Comparison of ENCODE assay signal across 22 cellular contexts in the genomic region with DNA sequence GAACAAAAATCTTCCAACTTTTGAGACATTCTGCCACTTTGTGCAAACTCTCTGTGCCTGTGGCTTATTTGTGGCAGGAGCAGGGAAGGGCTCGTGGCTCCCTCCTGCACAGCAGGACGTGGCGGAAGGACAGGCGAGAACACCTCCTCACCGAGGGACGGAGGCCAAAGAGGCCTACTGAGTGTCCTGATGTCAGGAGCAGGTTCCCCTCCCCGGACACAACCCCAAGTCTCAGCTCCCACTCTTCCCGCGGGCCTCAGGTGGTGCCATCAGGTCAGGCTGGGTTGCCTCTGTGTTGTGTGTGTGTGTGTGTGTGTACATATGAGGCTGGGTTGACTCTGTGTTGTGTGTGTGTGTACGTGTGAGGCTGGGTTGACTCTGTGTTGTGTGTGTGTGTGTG.
"Had no signal": no experiment of that assay in that cellular context is flagged by ENCODE, and none has a peak within 500 bp of the region (broad histone marks: within the 10 kb centered on the region; RNA-seq: fewer than 3 reads in every experiment).

No MANE protein-coding gene starts in this region.

- ATAC-seq: activated CD4-positive, alpha-beta T cell treated with anti-CD3 and anti-CD28 coated beads for 36 hours; activated CD8-positive, alpha-beta memory T cell treated with anti-CD3 and anti-CD28 coated beads, Interleukin-2, amount 10 ng/mL, durations not matched to agents 7 days and 5 days; activated T-helper 17 cell treated with anti-CD3 and anti-CD28 coated beads, Interleukin-2, amount 50 U/mL, for 72 hours; gastrocnemius medialis; heart left ventricle; natural killer cell treated with Interleukin-12 subunit alpha and Interleukin-12 subunit beta and Interleukin-15 and Interleukin-18, amount 100 ng/mL, for 72 hours; stimulated activated naive CD8-positive, alpha-beta T cell treated with anti-CD3 and anti-CD28 coated beads, Interleukin-15, Interleukin-2, amounts not matched to agents 100 U/mL and 50 U/mL, for 24 hours; T-cell; WTC11 had no signal

- H3K9me3 ChIP-seq: adrenal gland, breast epithelium, gastrocnemius medialis, heart left ventricle, tibial artery, uterus had no signal

- H3K36me3 ChIP-seq: adrenal gland, breast epithelium, gastrocnemius medialis, heart left ventricle, tibial artery, uterus had no signal

- H3K4me1 Mint-ChIP-seq: activated CD4-positive, alpha-beta memory T cell treated with anti-CD3 and anti-CD28 coated beads, Interleukin-2, amount 10 ng/mL, durations not matched to agents 7 days and 5 days; activated CD4-positive, alpha-beta T cell treated with anti-CD3 and anti-CD28 coated beads for 36 hours; activated CD8-positive, alpha-beta memory T cell treated with anti-CD3 and anti-CD28 coated beads, Interleukin-2, amount 10 ng/mL, durations not matched to agents 7 days and 5 days; mesothelial cell of epicardium had no signal

- H3K4me1 ChIP-seq: adrenal gland, breast epithelium, gastrocnemius medialis, heart left ventricle, tibial artery, uterus had no signal

- DNase-seq: activated CD4-positive, alpha-beta memory T cell treated with anti-CD3 and anti-CD28 coated beads, Interleukin-2, amount 10 ng/mL, durations not matched to agents 7 days and 5 days; activated CD4-positive, alpha-beta T cell treated with anti-CD3 and anti-CD28 coated beads for 36 hours; gastrocnemius medialis; heart left ventricle; nucleus accumbens; stimulated activated CD4-positive, alpha-beta T cell treated with anti-CD3 and anti-CD28 coated beads, Interleukin-12 subunit alpha, Interleukin-12 subunit beta, amount 100 ng/mL, for 4 hours; stimulated activated CD4-positive, alpha-beta T cell treated with anti-CD3 and anti-CD28 coated beads, Interleukin-1b, Interleukin-23, amount 100 ng/mL, for 48 hours; stimulated activated CD8-positive, alpha-beta memory T cell treated with anti-CD3 and anti-CD28 coated beads, Interleukin-4, amount 100 ng/mL, for 48 hours; stimulated activated naive CD8-positive, alpha-beta T cell treated with anti-CD3 and anti-CD28 coated beads, Interleukin-15, Interleukin-2, amounts not matched to agents 100 U/mL and 50 U/mL, for 24 hours; substantia nigra; tibial artery; uterus had no signal

- H3K36me3 Mint-ChIP-seq: activated CD8-positive, alpha-beta memory T cell treated with anti-CD3 and anti-CD28 coated beads, Interleukin-2, amount 10 ng/mL, durations not matched to agents 7 days and 5 days; activated naive CD4-positive, alpha-beta T cell treated with anti-CD3 and anti-CD28 coated beads, Interleukin-2, amount 50 U/mL, for 24 hours; mesothelial cell of epicardium; T-cell; WTC11 had no signal

- H3K4me3 Mint-ChIP-seq: activated CD4-positive, alpha-beta memory T cell treated with anti-CD3 and anti-CD28 coated beads, Interleukin-2, amount 10 ng/mL, durations not matched to agents 7 days and 5 days; activated CD4-positive, alpha-beta T cell treated with anti-CD3 and anti-CD28 coated beads for 36 hours; activated CD8-positive, alpha-beta memory T cell treated with anti-CD3 and anti-CD28 coated beads, Interleukin-2, amount 10 ng/mL, durations not matched to agents 7 days and 5 days; activated naive CD4-positive, alpha-beta T cell treated with anti-CD3 and anti-CD28 coated beads, Interleukin-2, amount 50 U/mL, for 24 hours; activated T-helper 17 cell treated with anti-CD3 and anti-CD28 coated beads, Interleukin-2, amount 50 U/mL, for 72 hours; mesothelial cell of epicardium; natural killer cell treated with Interleukin-12 subunit alpha and Interleukin-12 subunit beta and Interleukin-15 and Interleukin-18, amount 100 ng/mL, for 72 hours; T-cell; WTC11 had no signal

- H3K9me3 Mint-ChIP-seq: activated CD4-positive, alpha-beta memory T cell treated with anti-CD3 and anti-CD28 coated beads, Interleukin-2, amount 10 ng/mL, durations not matched to agents 7 days and 5 days; activated naive CD4-positive, alpha-beta T cell treated with anti-CD3 and anti-CD28 coated beads, Interleukin-2, amount 50 U/mL, for 24 hours; activated T-helper 17 cell treated with anti-CD3 and anti-CD28 coated beads, Interleukin-2, amount 50 U/mL, for 72 hours; mesothelial cell of epicardium; natural killer cell treated with Interleukin-12 subunit alpha and Interleukin-12 subunit beta and Interleukin-15 and Interleukin-18, amount 100 ng/mL, for 72 hours; T-cell had no signal

- H3K4me3 ChIP-seq: adrenal gland, breast epithelium, coronary artery, gastrocnemius medialis, heart left ventricle, tibial artery, uterus had no signal

- H3K27ac ChIP-seq: adrenal gland, breast epithelium, coronary artery, gastrocnemius medialis, heart left ventricle, tibial artery, uterus had no signal

- H3K27ac Mint-ChIP-seq: activated CD4-positive, alpha-beta memory T cell treated with anti-CD3 and anti-CD28 coated beads, Interleukin-2, amount 10 ng/mL, durations not matched to agents 7 days and 5 days; activated CD4-positive, alpha-beta T cell treated with anti-CD3 and anti-CD28 coated beads for 36 hours; activated CD8-positive, alpha-beta memory T cell treated with anti-CD3 and anti-CD28 coated beads, Interleukin-2, amount 10 ng/mL, durations not matched to agents 7 days and 5 days; activated naive CD4-positive, alpha-beta T cell treated with anti-CD3 and anti-CD28 coated beads, Interleukin-2, amount 50 U/mL, for 24 hours; activated T-helper 17 cell treated with anti-CD3 and anti-CD28 coated beads, Interleukin-2, amount 50 U/mL, for 72 hours; mesothelial cell of epicardium; natural killer cell treated with Interleukin-12 subunit alpha and Interleukin-12 subunit beta and Interleukin-15 and Interleukin-18, amount 100 ng/mL, for 72 hours; T-cell; WTC11 had no signal
